Comparison of ENCODE assay signal across 1 cellular context in the genomic region with DNA sequence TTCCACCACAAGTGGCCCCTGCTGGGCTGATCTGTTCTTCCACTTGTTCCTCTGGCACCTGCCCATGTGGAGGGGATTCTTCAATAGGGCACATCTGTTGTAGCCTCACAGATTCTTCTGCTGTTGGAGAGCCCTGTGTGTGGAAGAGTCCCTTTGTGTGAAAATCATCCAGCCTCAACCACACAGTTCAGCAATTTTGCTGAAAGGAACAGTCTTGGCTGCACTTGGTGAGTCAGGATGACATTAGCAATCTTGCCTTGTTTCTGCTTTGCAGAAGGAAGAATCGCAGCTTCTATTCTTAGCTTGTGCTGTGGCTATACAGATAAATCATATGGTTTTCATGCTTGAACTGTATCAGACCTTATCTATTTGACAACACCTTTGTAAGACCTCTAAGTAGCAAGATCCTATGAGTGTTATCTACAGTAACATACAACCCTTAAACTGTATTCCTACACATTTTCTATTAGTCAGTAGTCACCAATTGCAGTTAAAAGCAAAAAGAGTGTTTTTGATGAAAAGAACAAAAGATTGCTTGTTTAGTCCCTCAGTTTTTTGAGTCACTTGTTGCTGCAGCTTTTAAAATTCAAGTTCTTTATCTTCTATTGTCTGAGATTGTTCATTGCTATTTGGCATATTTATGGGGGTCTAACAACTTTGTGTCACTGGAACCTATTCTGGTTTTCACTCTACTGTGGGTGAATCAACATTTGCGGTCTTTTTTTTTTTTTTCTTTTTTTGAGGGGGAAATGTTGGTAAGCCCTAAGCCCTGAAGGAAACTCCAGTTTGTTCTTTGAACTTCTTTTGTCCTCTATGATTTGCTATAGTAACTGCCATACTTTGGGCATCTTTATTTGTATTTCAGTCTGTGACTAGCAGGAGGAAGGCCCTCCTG.
TF ChIP-seq lines count a peak whose summit lies in the region.

No MANE protein-coding gene starts in this region.

TF ChIP-seq in K562, 482 proteins besides CTCF, POLR2A, EP300 and RAD21 (continued from another document and continues in another):
- TF ChIP-seq ZMIZ1 (IDR thresholded peaks at IDR 0.05; ENCODE audit: low read depth in 2 of 2, low read length in 2 of 2), result peak in 1 of 2 experiments; percentile 99; a peak in 2 of 4 replicates
- no peak for TF ChIP-seq NR2C2 (CRISPR knock-in tag; IDR thresholded peaks at IDR 0.05)
- peak; percentile 69 for TF ChIP-seq NR2C2 (tag; IDR thresholded peaks at IDR 0.05)
- TF ChIP-seq, protein P1, sequence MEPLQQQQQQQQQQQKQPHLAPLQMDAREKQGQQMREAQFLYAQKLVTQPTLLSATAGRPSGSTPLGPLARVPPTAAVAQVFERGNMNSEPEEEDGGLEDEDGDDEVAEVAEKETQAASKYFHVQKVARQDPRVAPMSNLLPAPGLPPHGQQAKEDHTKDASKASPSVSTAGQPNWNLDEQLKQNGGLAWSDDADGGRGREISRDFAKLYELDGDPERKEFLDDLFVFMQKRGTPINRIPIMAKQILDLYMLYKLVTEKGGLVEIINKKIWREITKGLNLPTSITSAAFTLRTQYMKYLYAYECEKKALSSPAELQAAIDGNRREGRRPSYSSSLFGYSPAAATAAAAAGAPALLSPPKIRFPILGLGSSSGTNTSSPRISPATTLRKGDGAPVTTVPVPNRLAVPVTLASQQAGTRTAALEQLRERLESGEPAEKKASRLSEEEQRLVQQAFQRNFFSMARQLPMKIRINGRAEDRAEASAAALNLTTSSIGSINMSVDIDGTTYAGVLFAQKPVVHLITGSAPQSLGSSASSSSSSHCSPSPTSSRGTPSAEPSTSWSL (CRISPR knock-in tag; IDR thresholded peaks at IDR 0.05; ENCODE audit: borderline replicate concordance), result no peak
- TF ChIP-seq, protein P2, sequence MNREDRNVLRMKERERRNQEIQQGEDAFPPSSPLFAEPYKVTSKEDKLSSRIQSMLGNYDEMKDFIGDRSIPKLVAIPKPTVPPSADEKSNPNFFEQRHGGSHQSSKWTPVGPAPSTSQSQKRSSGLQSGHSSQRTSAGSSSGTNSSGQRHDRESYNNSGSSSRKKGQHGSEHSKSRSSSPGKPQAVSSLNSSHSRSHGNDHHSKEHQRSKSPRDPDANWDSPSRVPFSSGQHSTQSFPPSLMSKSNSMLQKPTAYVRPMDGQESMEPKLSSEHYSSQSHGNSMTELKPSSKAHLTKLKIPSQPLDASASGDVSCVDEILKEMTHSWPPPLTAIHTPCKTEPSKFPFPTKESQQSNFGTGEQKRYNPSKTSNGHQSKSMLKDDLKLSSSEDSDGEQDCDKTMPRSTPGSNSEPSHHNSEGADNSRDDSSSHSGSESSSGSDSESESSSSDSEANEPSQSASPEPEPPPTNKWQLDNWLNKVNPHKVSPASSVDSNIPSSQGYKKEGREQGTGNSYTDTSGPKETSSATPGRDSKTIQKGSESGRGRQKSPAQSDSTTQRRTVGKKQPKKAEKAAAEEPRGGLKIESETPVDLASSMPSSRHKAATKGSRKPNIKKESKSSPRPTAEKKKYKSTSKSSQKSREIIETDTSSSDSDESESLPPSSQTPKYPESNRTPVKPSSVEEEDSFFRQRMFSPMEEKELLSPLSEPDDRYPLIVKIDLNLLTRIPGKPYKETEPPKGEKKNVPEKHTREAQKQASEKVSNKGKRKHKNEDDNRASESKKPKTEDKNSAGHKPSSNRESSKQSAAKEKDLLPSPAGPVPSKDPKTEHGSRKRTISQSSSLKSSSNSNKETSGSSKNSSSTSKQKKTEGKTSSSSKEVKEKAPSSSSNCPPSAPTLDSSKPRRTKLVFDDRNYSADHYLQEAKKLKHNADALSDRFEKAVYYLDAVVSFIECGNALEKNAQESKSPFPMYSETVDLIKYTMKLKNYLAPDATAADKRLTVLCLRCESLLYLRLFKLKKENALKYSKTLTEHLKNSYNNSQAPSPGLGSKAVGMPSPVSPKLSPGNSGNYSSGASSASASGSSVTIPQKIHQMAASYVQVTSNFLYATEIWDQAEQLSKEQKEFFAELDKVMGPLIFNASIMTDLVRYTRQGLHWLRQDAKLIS (CRISPR knock-in tag; IDR thresholded peaks at IDR 0.05), result no peak
- TF ChIP-seq TAL1 (IDR thresholded peaks at IDR 0.05), result peak; percentile 100
- no peak for TF ChIP-seq IFI16 (CRISPR knock-in tag; IDR thresholded peaks at IDR 0.05)
- no peak for TF ChIP-seq CSDE1 (IDR thresholded peaks at IDR 0.05)
- TF ChIP-seq NONO (IDR thresholded peaks at IDR 0.05; ENCODE audit: low read depth in 2 of 2, low read length in 1 of 2), result peak in 1 of 2 experiments; percentile 96; a peak in 2 of 4 replicates
- TF ChIP-seq, protein P3, sequence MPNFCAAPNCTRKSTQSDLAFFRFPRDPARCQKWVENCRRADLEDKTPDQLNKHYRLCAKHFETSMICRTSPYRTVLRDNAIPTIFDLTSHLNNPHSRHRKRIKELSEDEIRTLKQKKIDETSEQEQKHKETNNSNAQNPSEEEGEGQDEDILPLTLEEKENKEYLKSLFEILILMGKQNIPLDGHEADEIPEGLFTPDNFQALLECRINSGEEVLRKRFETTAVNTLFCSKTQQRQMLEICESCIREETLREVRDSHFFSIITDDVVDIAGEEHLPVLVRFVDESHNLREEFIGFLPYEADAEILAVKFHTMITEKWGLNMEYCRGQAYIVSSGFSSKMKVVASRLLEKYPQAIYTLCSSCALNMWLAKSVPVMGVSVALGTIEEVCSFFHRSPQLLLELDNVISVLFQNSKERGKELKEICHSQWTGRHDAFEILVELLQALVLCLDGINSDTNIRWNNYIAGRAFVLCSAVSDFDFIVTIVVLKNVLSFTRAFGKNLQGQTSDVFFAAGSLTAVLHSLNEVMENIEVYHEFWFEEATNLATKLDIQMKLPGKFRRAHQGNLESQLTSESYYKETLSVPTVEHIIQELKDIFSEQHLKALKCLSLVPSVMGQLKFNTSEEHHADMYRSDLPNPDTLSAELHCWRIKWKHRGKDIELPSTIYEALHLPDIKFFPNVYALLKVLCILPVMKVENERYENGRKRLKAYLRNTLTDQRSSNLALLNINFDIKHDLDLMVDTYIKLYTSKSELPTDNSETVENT (CRISPR knock-in tag; IDR thresholded peaks at IDR 0.05), result no peak
- TF ChIP-seq FOXJ3 (CRISPR knock-in tag; IDR thresholded peaks at IDR 0.05), result no peak
- peak; percentile 99 for TF ChIP-seq EHMT2 (IDR thresholded peaks at IDR 0.05)
- peak; percentile 98 for TF ChIP-seq ARID3A (IDR thresholded peaks at IDR 0.05; ENCODE audit: borderline replicate concordance, low read depth, low read length)
- TF ChIP-seq PRDM10 (IDR thresholded peaks at IDR 0.05; ENCODE audit: partially characterized antibody), result peak; percentile 40
- no peak for TF ChIP-seq CREBBP (IDR thresholded peaks at IDR 0.05; ENCODE audit: low read depth, low read length)
- no peak for TF ChIP-seq MAX (CRISPR knock-in tag; IDR thresholded peaks at IDR 0.05)
- TF ChIP-seq BACH1 (tag; IDR thresholded peaks at IDR 0.05), result peak; percentile 75
- TF ChIP-seq KLF13 (tag; IDR thresholded peaks at IDR 0.05; ENCODE audit: borderline replicate concordance, low read depth), result no peak; the same call in 1 of the 2 replicates
- TF ChIP-seq, protein P4, sequence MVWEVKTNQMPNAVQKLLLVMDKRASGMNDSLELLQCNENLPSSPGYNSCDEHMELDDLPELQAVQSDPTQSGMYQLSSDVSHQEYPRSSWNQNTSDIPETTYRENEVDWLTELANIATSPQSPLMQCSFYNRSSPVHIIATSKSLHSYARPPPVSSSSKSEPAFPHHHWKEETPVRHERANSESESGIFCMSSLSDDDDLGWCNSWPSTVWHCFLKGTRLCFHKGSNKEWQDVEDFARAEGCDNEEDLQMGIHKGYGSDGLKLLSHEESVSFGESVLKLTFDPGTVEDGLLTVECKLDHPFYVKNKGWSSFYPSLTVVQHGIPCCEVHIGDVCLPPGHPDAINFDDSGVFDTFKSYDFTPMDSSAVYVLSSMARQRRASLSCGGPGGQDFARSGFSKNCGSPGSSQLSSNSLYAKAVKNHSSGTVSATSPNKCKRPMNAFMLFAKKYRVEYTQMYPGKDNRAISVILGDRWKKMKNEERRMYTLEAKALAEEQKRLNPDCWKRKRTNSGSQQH (CRISPR knock-in tag; IDR thresholded peaks at IDR 0.05), result peak; percentile 89
- TF ChIP-seq C11orf30 (IDR thresholded peaks at IDR 0.05; ENCODE audit: low read depth), result peak; percentile 97
- TF ChIP-seq SRSF1 (IDR thresholded peaks at IDR 0.05; ENCODE audit: low read depth, low read length), result no peak
- TF ChIP-seq DMBX1 (CRISPR knock-in tag; IDR thresholded peaks at IDR 0.05; ENCODE audit: borderline replicate concordance), result peak; percentile 95
- TF ChIP-seq CBX2 (IDR thresholded peaks at IDR 0.05; ENCODE audit: insufficient read depth, low read length, poor library complexity, severe bottlenecking), result no peak
- TF ChIP-seq ETS2 (tag; IDR thresholded peaks at IDR 0.05; ENCODE audit: borderline replicate concordance, poor library complexity, severe bottlenecking), result no peak
- TF ChIP-seq PCBP1 (IDR thresholded peaks at IDR 0.05; ENCODE audit: low read depth, low read length, poor library complexity, severe bottlenecking), result no peak
- TF ChIP-seq ZFP36 (IDR thresholded peaks at IDR 0.05; ENCODE audit: low read depth, low read length, partially characterized antibody), result no peak
- no peak for TF ChIP-seq MBD1 (CRISPR knock-in tag; IDR thresholded peaks at IDR 0.05)
- TF ChIP-seq GTF2F1 (IDR thresholded peaks at IDR 0.05; ENCODE audit: low read depth, low read length), result no peak
- TF ChIP-seq HEY1 (CRISPR knock-in tag; IDR thresholded peaks at IDR 0.05; ENCODE audit: borderline replicate concordance), result peak; percentile 89; the same call in 1 of the 2 replicates
- no peak for TF ChIP-seq ZNF263 (CRISPR knock-in tag; IDR thresholded peaks at IDR 0.05; ENCODE audit: borderline replicate concordance)
